8 cellular contexts compared by ENCODE assay signal in the genomic region with DNA sequence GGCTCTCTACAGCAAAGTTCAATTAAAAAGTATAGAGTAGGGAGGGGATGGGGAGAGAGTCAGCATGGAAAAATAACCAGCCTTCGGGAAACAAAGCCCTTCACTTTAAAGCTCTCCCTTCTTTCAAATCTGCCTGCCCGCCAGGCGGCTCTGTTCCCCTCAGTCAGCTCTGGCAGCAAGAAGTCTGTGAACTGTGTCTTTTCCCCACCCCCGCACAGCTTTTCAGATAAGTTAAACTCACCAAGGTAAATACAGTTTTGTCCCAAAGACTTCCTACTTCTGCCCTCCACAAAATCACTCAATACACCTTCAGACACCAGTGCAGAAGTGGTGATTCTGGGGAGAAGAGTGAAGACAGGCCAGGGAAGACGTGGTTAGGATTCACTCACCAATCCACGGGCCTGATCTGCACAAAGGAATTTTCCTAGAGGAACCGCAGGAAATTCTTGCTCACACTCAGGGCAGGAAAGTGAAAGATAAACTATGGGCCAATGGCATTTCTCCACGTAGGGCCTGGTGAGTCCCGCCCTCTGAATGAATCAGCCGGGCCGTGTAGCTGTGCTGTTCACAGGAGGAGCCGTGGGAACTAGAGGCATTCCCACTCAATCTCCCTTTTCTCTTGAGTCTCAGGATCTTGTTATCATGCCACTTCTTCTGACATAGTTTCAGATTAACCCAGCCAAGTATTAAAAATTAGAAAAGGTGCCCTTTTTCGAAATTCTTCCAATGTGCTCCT. TPM values are rescaled to one million over a fixed set of nuclear protein-coding genes. Genes with fewer than 3 reads are reported as not detected.
A peak's percentile ranks its signal among the peaks of the same experiment; 100 is the strongest.
DNase-seq lines count a peak whose midpoint lies in the region; ATAC-seq and TF ChIP-seq lines count a peak whose summit lies in the region.

A gene with protein sequence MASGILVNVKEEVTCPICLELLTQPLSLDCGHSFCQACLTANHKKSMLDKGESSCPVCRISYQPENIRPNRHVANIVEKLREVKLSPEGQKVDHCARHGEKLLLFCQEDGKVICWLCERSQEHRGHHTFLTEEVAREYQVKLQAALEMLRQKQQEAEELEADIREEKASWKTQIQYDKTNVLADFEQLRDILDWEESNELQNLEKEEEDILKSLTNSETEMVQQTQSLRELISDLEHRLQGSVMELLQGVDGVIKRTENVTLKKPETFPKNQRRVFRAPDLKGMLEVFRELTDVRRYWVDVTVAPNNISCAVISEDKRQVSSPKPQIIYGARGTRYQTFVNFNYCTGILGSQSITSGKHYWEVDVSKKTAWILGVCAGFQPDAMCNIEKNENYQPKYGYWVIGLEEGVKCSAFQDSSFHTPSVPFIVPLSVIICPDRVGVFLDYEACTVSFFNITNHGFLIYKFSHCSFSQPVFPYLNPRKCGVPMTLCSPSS (minus strand): TSS at position 448 of the 736 bp plus-strand sequence. CDS start 4,897 bp downstream, outside the sequence.

- H3K27me3 Mint-ChIP-seq in activated naive CD8-positive, alpha-beta T cell treated with anti-CD3 and anti-CD28 coated beads for 36 hours: no peaks in the 10 kb centered on the region

- TF ChIP-seq EP300 in tibial nerve (IDR thresholded peaks at IDR 0.05): peak; percentile 71 to 89

- H3K4me1 ChIP-seq in BLaER1 (peaks cover 17% of the 10 kb centered on the region), parathyroid adenoma (no peaks in the 10 kb centered on the region), tibial nerve (peaks cover 0 to 35% (median 9%) of the 10 kb centered on the region in 4 donors)

- peaks cover 6% of the 10 kb centered on the region; the same call in 1 of the 2 replicates for H4K20me1 ChIP-seq in BLaER1

- H3K4me3 ChIP-seq in BLaER1: peak within 1 kb of the TSS; percentile 72
- peak within 1 kb of the TSS; percentile 75 for H3K4me3 ChIP-seq in parathyroid adenoma (ENCODE audit: low read depth, low read length)
- H3K4me3 ChIP-seq in tibial nerve: peak within 1 kb of the TSS; percentile 37 to 55 (median 48)

- H3K9me3 Mint-ChIP-seq in activated naive CD8-positive, alpha-beta T cell treated with anti-CD3 and anti-CD28 coated beads for 36 hours: peaks cover 3% of the 10 kb centered on the region

- peak; percentile 38 to 59 for TF ChIP-seq POLR2A in tibial nerve (IDR thresholded peaks at IDR 0.05)

- intact Hi-C loops in Right ventricle myocardium inferior (cut with DNase I): loop anchor here (2.0 kb wide), 1 partner anchor 124 kb away; the partner anchor contains the start of gene OR52N2

- peak within 1 kb of the TSS; percentile 82 for H3K27ac ChIP-seq in BLaER1
- peak within 1 kb of the TSS; percentile 86 for H3K27ac ChIP-seq in parathyroid adenoma
- peak within 1 kb of the TSS; percentile 84 to 96 (median 94) for H3K27ac ChIP-seq in tibial nerve

- DNase-seq in GM19240 (ENCODE audit: insufficient read length, low spot score) (peak; percentile 85), SKM-1 treated with dmso at 0.1 percent for 144 hours (lab: John Stamatoyannopoulos, UW; ENCODE audit: unreplicated experiment) (peak; percentile 74), Right ventricle myocardium inferior (ENCODE audit: missing footprints) (peak; percentile 91), tibial nerve (ENCODE audit: low spot score in 2 of 2) (peak; percentile 70 to 92)
- DNase-seq in activated naive CD8-positive, alpha-beta T cell treated with anti-CD3 and anti-CD28 coated beads for 36 hours: peak; percentile 81

- H3K9ac ChIP-seq in BLaER1 (peak within 1 kb of the TSS; percentile 82), parathyroid adenoma (no peak within 1 kb of the TSS)

- peaks cover 25% of the 10 kb centered on the region for H3K36me3 ChIP-seq in BLaER1
- H3K36me3 ChIP-seq in parathyroid adenoma (ENCODE audit: control insufficient read depth, insufficient read depth, low read length): no peaks in the 10 kb centered on the region
- peaks cover 0 to 6% (median 0%) of the 10 kb centered on the region in 3 donors for H3K36me3 ChIP-seq in tibial nerve

- H2AFZ ChIP-seq in parathyroid adenoma: peak within 1 kb of the TSS; percentile 68

- peaks cover 39% of the 10 kb centered on the region for H3K4me1 Mint-ChIP-seq in activated naive CD8-positive, alpha-beta T cell treated with anti-CD3 and anti-CD28 coated beads for 36 hours

- H3K36me3 Mint-ChIP-seq in activated naive CD8-positive, alpha-beta T cell treated with anti-CD3 and anti-CD28 coated beads for 36 hours: peaks cover 13% of the 10 kb centered on the region

- peak within 1 kb of the TSS; percentile 87 for H3K4me3 Mint-ChIP-seq in activated naive CD8-positive, alpha-beta T cell treated with anti-CD3 and anti-CD28 coated beads for 36 hours

- no peaks in the 10 kb centered on the region for H3K79me2 ChIP-seq in parathyroid adenoma

- 3 to 4% methylated on average over 13 of the region's 13 CpGs for WGBS in tibial nerve, 2 donors

- H3K27me3 ChIP-seq in BLaER1 (no peaks in the 10 kb centered on the region), parathyroid adenoma (ENCODE audit: control insufficient read depth, insufficient read depth, low read length) (no peaks in the 10 kb centered on the region), tibial nerve (no peaks in the 10 kb centered on the region)

- H3K4me2 ChIP-seq in BLaER1 (peak within 1 kb of the TSS; percentile 95), parathyroid adenoma (ENCODE audit: low read length) (peak within 1 kb of the TSS; percentile 75)

- ATAC-seq in HG03460 (IDR thresholded peaks at IDR 0.05; ENCODE audit: unreplicated experiment) (peak; percentile 71), Right ventricle myocardium inferior (peak; percentile 98)

- H3K9me3 ChIP-seq in BLaER1: peaks cover 11% of the 10 kb centered on the region; the same call in 1 of the 2 replicates
- no peaks in the 10 kb centered on the region for H3K9me3 ChIP-seq in parathyroid adenoma (ENCODE audit: control insufficient read depth, low read length)
- no peaks in the 10 kb centered on the region for H3K9me3 ChIP-seq in tibial nerve

- H3K27ac Mint-ChIP-seq in activated naive CD8-positive, alpha-beta T cell treated with anti-CD3 and anti-CD28 coated beads for 36 hours: peak within 1 kb of the TSS; percentile 99

- TF ChIP-seq CTCF in parathyroid adenoma (IDR thresholded peaks at IDR 0.05): peak; percentile 35
- TF ChIP-seq CTCF in tibial nerve (IDR thresholded peaks at IDR 0.05): peak; percentile 56 to 74 (median 58)

RNA-seq across cellular contexts. Expression of the gene that starts here (rescaled TPM):
- total RNA-seq in activated naive CD8-positive, alpha-beta T cell treated with anti-CD3 and anti-CD28 coated beads for 36 hours: 10 to 100 TPM; 18.7 to 20.3 TPM
- total RNA-seq in Right ventricle myocardium inferior (9.8 TPM), tibial nerve (10 to 100 TPM; 16.9 to 38.7 (median 26.1) TPM)

Comparison
In these comparisons a context has a peak if more than half of its experiments do, and no peak if none do; other contexts are left out.
1. Peak in every context shown above with its lines: DNase-seq, ATAC-seq, H3K4me3 ChIP-seq and H3K27ac ChIP-seq.